8 cellular contexts compared by ENCODE assay signal in the genomic region with DNA sequence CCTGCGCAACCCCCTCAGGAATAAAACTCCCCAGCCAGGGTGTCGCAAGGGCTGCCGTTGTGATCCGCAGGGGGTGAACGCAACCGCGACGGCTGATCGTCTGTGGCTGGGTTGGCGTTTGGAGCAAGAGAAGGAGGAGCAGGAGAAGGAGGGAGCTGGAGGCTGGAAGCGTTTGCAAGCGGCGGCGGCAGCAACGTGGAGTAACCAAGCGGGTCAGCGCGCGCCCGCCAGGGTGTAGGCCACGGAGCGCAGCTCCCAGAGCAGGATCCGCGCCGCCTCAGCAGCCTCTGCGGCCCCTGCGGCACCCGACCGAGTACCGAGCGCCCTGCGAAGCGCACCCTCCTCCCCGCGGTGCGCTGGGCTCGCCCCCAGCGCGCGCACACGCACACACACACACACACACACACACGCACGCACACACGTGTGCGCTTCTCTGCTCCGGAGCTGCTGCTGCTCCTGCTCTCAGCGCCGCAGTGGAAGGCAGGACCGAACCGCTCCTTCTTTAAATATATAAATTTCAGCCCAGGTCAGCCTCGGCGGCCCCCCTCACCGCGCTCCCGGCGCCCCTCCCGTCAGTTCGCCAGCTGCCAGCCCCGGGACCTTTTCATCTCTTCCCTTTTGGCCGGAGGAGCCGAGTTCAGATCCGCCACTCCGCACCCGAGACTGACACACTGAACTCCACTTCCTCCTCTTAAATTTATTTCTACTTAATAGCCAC. TPM values are rescaled to one million over a fixed set of nuclear protein-coding genes. Genes with fewer than 3 reads are reported as not detected.
A peak's percentile ranks its signal among the peaks of the same experiment; 100 is the strongest.
DNase-seq lines count a peak whose midpoint lies in the region; ATAC-seq and TF ChIP-seq lines count a peak whose summit lies in the region.

No MANE protein-coding gene starts in this region.

- peak overlapping the region; percentile 76 to 92 for H3K27ac ChIP-seq in right atrium auricular region

- ATAC-seq in GM19395 (IDR thresholded peaks at IDR 0.05; ENCODE audit: unreplicated experiment) (peak; percentile 56), HG03354 (IDR thresholded peaks at IDR 0.05; ENCODE audit: poor library complexity, severe bottlenecking, unreplicated experiment) (peak; percentile 70)
- ATAC-seq in activated naive CD8-positive, alpha-beta T cell treated with anti-CD3 and anti-CD28 coated beads, Interleukin-2, amount 10 ng/mL, durations not matched to agents 7 days and 5 days (ENCODE audit: low read depth): peak; percentile 81

- H3K27me3 Mint-ChIP-seq in activated naive CD8-positive, alpha-beta T cell treated with anti-CD3 and anti-CD28 coated beads, Interleukin-2, amount 10 ng/mL, durations not matched to agents 7 days and 5 days: peaks cover 45% of the 10 kb centered on the region

- no peaks in the 10 kb centered on the region for H3K36me3 ChIP-seq in right atrium auricular region

- no peak overlapping the region for H3K27ac Mint-ChIP-seq in activated naive CD8-positive, alpha-beta T cell treated with anti-CD3 and anti-CD28 coated beads, Interleukin-2, amount 10 ng/mL, durations not matched to agents 7 days and 5 days

- H3K9me3 Mint-ChIP-seq in activated naive CD8-positive, alpha-beta T cell treated with anti-CD3 and anti-CD28 coated beads, Interleukin-2, amount 10 ng/mL, durations not matched to agents 7 days and 5 days: no peaks in the 10 kb centered on the region

- intact Hi-C loops in posterior cingulate gyrus (cut with DNase I): loop anchor here (5.0 kb wide), 2 partner anchors 826 to 1316 kb away; partner anchors contain the start of gene LYPLAL1

- H3K4me1 Mint-ChIP-seq in activated naive CD8-positive, alpha-beta T cell treated with anti-CD3 and anti-CD28 coated beads, Interleukin-2, amount 10 ng/mL, durations not matched to agents 7 days and 5 days: peaks cover 14% of the 10 kb centered on the region

- POLR2A ChIA-PET in activated naive CD8-positive, alpha-beta T cell treated with anti-CD3 and anti-CD28 coated beads, Interleukin-2, amount 10 ng/mL, durations not matched to agents 7 days and 5 days (lab: Charles Lee): interaction anchor here (1.0 kb wide), 1 partner anchor 61 kb away, joined by 4 read pairs; the partner anchor contains the start of gene RRP15

- DNase-seq in D341Med (ENCODE audit: low spot score) (peak; percentile 91), NCI-H774 (lab: John Stamatoyannopoulos, UW) (peak; percentile 79), right atrium auricular region (ENCODE audit: low spot score) (peak; percentile 77), posterior cingulate gyrus (peak; percentile 28 to 92 (median 60))
- peak; percentile 59 for DNase-seq in activated naive CD8-positive, alpha-beta T cell treated with anti-CD3 and anti-CD28 coated beads, Interleukin-2, amount 10 ng/mL, durations not matched to agents 7 days and 5 days
- no peak for DNase-seq in stimulated activated naive CD4-positive, alpha-beta T cell treated with Interleukin-2 at 50 U/mL for 16 hours (lab: John Stamatoyannopoulos, UW)

- no peaks in the 10 kb centered on the region for H3K27me3 ChIP-seq in right atrium auricular region

- TF ChIP-seq CTCF in right atrium auricular region (IDR thresholded peaks at IDR 0.05): peak in 1 of 2 donors; percentile 21

- peak overlapping the region; percentile 63 to 71 for H3K4me3 ChIP-seq in right atrium auricular region

- H3K4me1 ChIP-seq in right atrium auricular region: peaks cover 0 to 29% of the 10 kb centered on the region in 2 donors

- peaks cover 2% of the 10 kb centered on the region for H3K36me3 Mint-ChIP-seq in activated naive CD8-positive, alpha-beta T cell treated with anti-CD3 and anti-CD28 coated beads, Interleukin-2, amount 10 ng/mL, durations not matched to agents 7 days and 5 days

- no peak overlapping the region for H3K4me3 Mint-ChIP-seq in activated naive CD8-positive, alpha-beta T cell treated with anti-CD3 and anti-CD28 coated beads, Interleukin-2, amount 10 ng/mL, durations not matched to agents 7 days and 5 days

- H3K9me3 ChIP-seq in right atrium auricular region: no peaks in the 10 kb centered on the region

RNA-seq across cellular contexts. Expression of gene TGFB2, which starts 0.7 kb away (rescaled TPM):
- total RNA-seq in activated naive CD8-positive, alpha-beta T cell treated with anti-CD3 and anti-CD28 coated beads, Interleukin-2, amount 10 ng/mL, durations not matched to agents 7 days and 5 days: not detected
- total RNA-seq in right atrium auricular region: 1 to 10 TPM; 4.3 to 8.7 TPM

Comparison
In these comparisons a context has a peak if more than half of its experiments do, and no peak if none do; other contexts are left out.
1. RNA of gene TGFB2, which starts 0.7 kb away (total RNA-seq): 4.3 to 8.7 TPM in right atrium auricular region; not detected in activated naive CD8-positive, alpha-beta T cell treated with anti-CD3 and anti-CD28 coated beads, Interleukin-2, amount 10 ng/mL, durations not matched to agents 7 days and 5 days; every median in the first group is over 4 times any median in the second.
2. Peak in every context shown above with its lines, with median percentiles within 50 percentile points of each other: ATAC-seq.